28 cellular contexts compared by ENCODE assay signal in genomic region chr17:80552523-80552922, GRCh38.
"Had no signal": no experiment of that assay in that cellular context is flagged by ENCODE, and none has a peak within 500 bp of the region (broad histone marks: within the 10 kb centered on the region; RNA-seq: fewer than 3 reads in every experiment).

No MANE protein-coding gene starts in this region.

- H3K27ac Mint-ChIP-seq: immature natural killer cell; nephron; neural progenitor cell; progenitor cell of endocrine pancreas; stimulated activated memory B cell treated with anti-CD40 and anti-IgM and Interleukin-4, amounts not matched to agents 10 μg/mL and 1 μg/mL and 100 μg/mL, for 72 hours had no signal

- FAIRE-seq: islet of Langerhans, kidney, small intestine had no signal

- H3K9me3 ChIP-seq: left lung, lower lobe of right lung, neutrophil, ovary, right atrium auricular region, sigmoid colon, spleen, stomach, testis, thyroid gland, transverse colon, upper lobe of left lung, vagina had no signal

- H3K9ac ChIP-seq: neural progenitor cell had no signal

- H3K4me3 ChIP-seq: left lung, lower lobe of right lung, neural progenitor cell, ovary, right atrium auricular region, sigmoid colon, spleen, stomach, testis, thyroid gland, transverse colon, upper lobe of left lung, vagina had no signal

- H3K27me3 Mint-ChIP-seq: naive thymus-derived CD8-positive, alpha-beta T cell; progenitor cell of endocrine pancreas; stimulated activated memory B cell treated with anti-CD40 and anti-IgM and Interleukin-4, amounts not matched to agents 10 μg/mL and 1 μg/mL and 100 μg/mL, for 72 hours had no signal

- ATAC-seq: left colon; left lung; lower lobe of right lung; naive thymus-derived CD8-positive, alpha-beta T cell; stimulated activated memory B cell treated with anti-CD40 and anti-IgM and Interleukin-4, amounts not matched to agents 10 μg/mL and 1 μg/mL and 100 μg/mL, for 72 hours; stimulated activated naive CD8-positive, alpha-beta T cell treated with anti-CD3 and anti-CD28 coated beads, Interleukin-15, Interleukin-2, amounts not matched to agents 100 U/mL and 50 U/mL, for 24 hours had no signal

- H3K27ac ChIP-seq: left lung, lower lobe of right lung, neural progenitor cell, neutrophil, ovary, right atrium auricular region, sigmoid colon, spleen, stomach, testis, thyroid gland, transverse colon, upper lobe of left lung, vagina had no signal

- H3K27me3 ChIP-seq: left lung, neural progenitor cell, neutrophil, ovary, right atrium auricular region, sigmoid colon, spleen, stomach, testis, thyroid gland, transverse colon, upper lobe of left lung, vagina had no signal

- H3K9me3 Mint-ChIP-seq: immature natural killer cell; naive thymus-derived CD8-positive, alpha-beta T cell; nephron; neural progenitor cell; stimulated activated memory B cell treated with anti-CD40 and anti-IgM and Interleukin-4, amounts not matched to agents 10 μg/mL and 1 μg/mL and 100 μg/mL, for 72 hours had no signal

- H2AFZ ChIP-seq: neural progenitor cell had no signal

- H3K36me3 Mint-ChIP-seq: immature natural killer cell had no signal

- H3K4me1 ChIP-seq: neural progenitor cell, testis, thyroid gland had no signal

- H3K4me2 ChIP-seq: neural progenitor cell had no signal

- H3K36me3 ChIP-seq: left lung, neural progenitor cell, neutrophil, ovary, right atrium auricular region, sigmoid colon, thyroid gland, transverse colon, vagina had no signal

- DNase-seq: hypothalamus; immature natural killer cell; kidney; left colon; left lung; lower lobe of right lung; mammary epithelial cell; mesenchymal stem cell; naive thymus-derived CD8-positive, alpha-beta T cell; ovary; sigmoid colon; small intestine; spleen; stimulated activated CD4-positive, alpha-beta T cell treated with anti-CD3 and anti-CD28 coated beads, Interleukin-4, amount 100 ng/mL, for 24 hours; stimulated activated naive CD8-positive, alpha-beta T cell treated with anti-CD3 and anti-CD28 coated beads, Interleukin-15, Interleukin-2, amounts not matched to agents 100 U/mL and 50 U/mL, for 24 hours; stomach; testis; thyroid gland; transverse colon; upper lobe of left lung had no signal

- H3K4me3 Mint-ChIP-seq: immature natural killer cell; naive thymus-derived CD8-positive, alpha-beta T cell; nephron; neural progenitor cell; stimulated activated memory B cell treated with anti-CD40 and anti-IgM and Interleukin-4, amounts not matched to agents 10 μg/mL and 1 μg/mL and 100 μg/mL, for 72 hours had no signal
